In the genomic region with DNA sequence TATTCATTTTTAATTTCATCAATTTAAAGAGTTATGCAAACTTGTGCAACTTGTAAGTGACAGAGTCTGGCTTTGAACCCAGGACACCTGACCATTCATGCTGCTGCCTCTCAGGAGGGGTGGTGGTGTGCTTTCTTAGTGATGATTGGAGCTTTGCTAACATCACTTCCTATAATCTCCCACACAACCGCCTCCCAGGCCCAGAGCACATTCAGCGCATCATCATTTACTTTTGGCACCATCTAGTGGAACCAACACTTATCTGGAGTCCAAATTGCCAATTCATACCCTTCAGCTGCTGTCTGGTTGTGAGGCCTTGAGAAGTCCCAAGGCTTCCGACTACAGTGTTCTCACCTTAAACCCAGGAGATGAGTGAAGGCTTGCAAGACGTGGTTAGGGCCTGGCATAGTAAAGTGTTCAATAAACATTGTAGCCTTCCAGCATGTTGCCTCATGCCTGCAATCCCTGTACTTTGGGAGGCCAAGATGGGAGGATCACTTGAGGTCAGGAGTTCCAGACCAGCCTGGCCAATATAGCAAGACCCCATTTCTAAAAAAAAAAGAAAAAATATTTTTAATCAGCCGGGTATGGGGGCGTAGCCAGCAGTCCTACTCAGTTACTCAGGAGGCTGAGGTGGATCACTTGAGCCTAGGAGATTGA, we compare ENCODE assay signal across 1 cellular context.
TF ChIP-seq lines count a peak whose summit lies in the region.

No MANE protein-coding gene starts in this region.

TF ChIP-seq in endothelial cell of umbilical vein, 7 proteins besides CTCF, POLR2A, EP300 and RAD21:
- no peak for TF ChIP-seq JUN (IDR thresholded peaks at IDR 0.05; ENCODE audit: borderline replicate concordance, insufficient read depth, insufficient read length, low read depth)
- no peak for TF ChIP-seq POLR2AphosphoS5 (IDR thresholded peaks at IDR 0.05; ENCODE audit: insufficient read depth, low read depth, low read length)
- no peak for TF ChIP-seq MYC (IDR thresholded peaks at IDR 0.05; ENCODE audit: low read depth, low read length)
- no peak for TF ChIP-seq EZH2 (IDR thresholded peaks at IDR 0.05; ENCODE audit: borderline replicate concordance, low read depth, low read length, severe bottlenecking)
- no peak for TF ChIP-seq MAX (IDR thresholded peaks at IDR 0.05; ENCODE audit: insufficient read depth, insufficient read length)
- no peak for TF ChIP-seq FOS (IDR thresholded peaks at IDR 0.05; ENCODE audit: borderline replicate concordance, insufficient read depth, low read length)
- no peak for TF ChIP-seq GATA2 (IDR thresholded peaks at IDR 0.05; ENCODE audit: insufficient read depth, insufficient read length, low read depth, low read length)
